19 cellular contexts compared by ENCODE assay signal in genomic region chr9:28899267-28899666, GRCh38.
DNase-seq lines count a peak whose midpoint lies in the region; ATAC-seq, FAIRE-seq and TF ChIP-seq lines count a peak whose summit lies in the region.
"Had no signal": no experiment of that assay in that cellular context is flagged by ENCODE, and none has a peak within 500 bp of the region (broad histone marks: within the 10 kb centered on the region; RNA-seq: fewer than 3 reads in every experiment).

No MANE protein-coding gene starts in this region.

- H3K4ac ChIP-seq in H9 (ENCODE audit: low read depth, low read length), result no peak overlapping the region

- H4K5ac ChIP-seq in H9 (ENCODE audit: insufficient read length, low read depth, low read length), result no peak overlapping the region

- no peak overlapping the region for H4K91ac ChIP-seq in H9 (ENCODE audit: insufficient read length, low read depth, low read length)

- H3K18ac ChIP-seq in H9 (ENCODE audit: insufficient read length, low read depth, low read length), result peak overlapping the region; percentile 7

- no peaks in the 10 kb centered on the region for H3K79me2 ChIP-seq in H9 (ENCODE audit: insufficient read depth, low read length)

- H3K23me2 ChIP-seq in H9 (ENCODE audit: insufficient read length, low read depth, low read length, poor library complexity, severe bottlenecking), result no peaks in the 10 kb centered on the region

- no peak overlapping the region for H2BK12ac ChIP-seq in H9 (ENCODE audit: insufficient read length, low read depth, low read length)

- no peak for FAIRE-seq in kidney (lab: Jason Lieb, UNC)
- FAIRE-seq: GM19239 had no signal

- H3K4me2 ChIP-seq in H9 (ENCODE audit: insufficient read depth, insufficient read length, low read length), result no peak overlapping the region
- H3K4me2 ChIP-seq: BLaER1 had no signal

- DNase-seq in H9 (no peak), kidney (peak; percentile 32), sciatic nerve (ENCODE audit: low spot score) (no peak), upper lobe of right lung (no peak)
- no peak for DNase-seq in stimulated activated CD4-positive, alpha-beta T cell treated with anti-CD3 and anti-CD28 coated beads, Interleukin-2, amount 100 ng/mL, for 24 hours
- DNase-seq: 8988T; AML-193; Caco-2; CD8-positive, alpha-beta memory T cell; DND-41; GDM1; GM23248; HCEC 1CT; HFFc6 had no signal

- H3K36me3 Mint-ChIP-seq in H9 (ENCODE audit: insufficient read depth in 1 of 3, low read depth in 3 of 3), result peaks cover 0 to 6% (median 3%) of the 10 kb centered on the region in 3 experiments; a peak in 5 of 7 replicates
- H3K36me3 Mint-ChIP-seq: CD8-positive, alpha-beta memory T cell had no signal

- H3K9ac ChIP-seq in H9 (ENCODE audit: extremely low read depth, insufficient read length, low read length), result no peak overlapping the region
- H3K9ac ChIP-seq in kidney (ENCODE audit: low read length in 2 of 2), result no peak overlapping the region
- H3K9ac ChIP-seq: BLaER1, GM23248 had no signal

- no peak overlapping the region for H2AFZ ChIP-seq in H9 (ENCODE audit: low read length)
- H2AFZ ChIP-seq: GM23248 had no signal

- no peak overlapping the region for H2AK5ac ChIP-seq in H9 (ENCODE audit: insufficient read length, low read length)

- no peak overlapping the region for H2BK15ac ChIP-seq in H9 (ENCODE audit: low read depth, low read length)

- no peaks in the 10 kb centered on the region for H3K4me1 ChIP-seq in H9 (ENCODE audit: insufficient read depth, low read length)
- H3K4me1 ChIP-seq in kidney (ENCODE audit: control insufficient read depth in 1 of 2, insufficient read depth in 1 of 2, low read depth in 1 of 2, low read length in 2 of 2), result no peaks in the 10 kb centered on the region
- no peaks in the 10 kb centered on the region for H3K4me1 ChIP-seq in upper lobe of right lung
- H3K4me1 ChIP-seq: BLaER1, Caco-2 had no signal

- no peaks in the 10 kb centered on the region for H3K36me3 ChIP-seq in kidney (ENCODE audit: control insufficient read depth in 1 of 2, insufficient read depth in 2 of 2, low read length in 2 of 2)
- H3K36me3 ChIP-seq in upper lobe of right lung, result no peaks in the 10 kb centered on the region
- H3K36me3 ChIP-seq: BLaER1 had no signal

- H3T11ph ChIP-seq in H9 (ENCODE audit: low read length), result no peak overlapping the region

- intact Hi-C loops in kidney (cut with DNase I) (no loop called here), sciatic nerve (cut with DNase I) (no loop called here), upper lobe of right lung (cut with DNase I) (no loop called here)

- no peak overlapping the region for H3K56ac ChIP-seq in H9 (ENCODE audit: insufficient read length, low read depth, low read length)

- no peak overlapping the region for H2BK20ac ChIP-seq in H9 (ENCODE audit: low read depth, low read length, poor library complexity, severe bottlenecking)

- H3K27me3 ChIP-seq in H9 (ENCODE audit: insufficient read depth, low read length) (no peaks in the 10 kb centered on the region), upper lobe of right lung (no peaks in the 10 kb centered on the region)
- H3K27me3 ChIP-seq: BLaER1 had no signal

- no peak overlapping the region for H2BK5ac ChIP-seq in H9 (ENCODE audit: insufficient read length, low read length)

- peaks cover 7 to 10% of the 10 kb centered on the region in 2 experiments for H3K4me1 Mint-ChIP-seq in H9
- H3K4me1 Mint-ChIP-seq: CD8-positive, alpha-beta memory T cell had no signal

- H3K27ac Mint-ChIP-seq in H9, result no peak overlapping the region
- H3K27ac Mint-ChIP-seq: CD8-positive, alpha-beta memory T cell; HFFc6 had no signal

- H3K9me3 Mint-ChIP-seq in H9, result peaks cover 0 to 5% of the 10 kb centered on the region in 2 experiments; a peak in 1 of 5 replicates

- no peaks in the 10 kb centered on the region for H3K27me3 Mint-ChIP-seq in H9 (ENCODE audit: low read depth)

- peak; percentile 26 for ATAC-seq in sciatic nerve
- ATAC-seq in upper lobe of right lung, result peak; percentile 34
- no peak for ATAC-seq in GM21576 (IDR thresholded peaks at IDR 0.05; ENCODE audit: unreplicated experiment)
- no peak for ATAC-seq in HG02870 (IDR thresholded peaks at IDR 0.05; ENCODE audit: unreplicated experiment)

- no peaks in the 10 kb centered on the region for H4K20me1 ChIP-seq in H9 (ENCODE audit: control insufficient read depth, insufficient read depth, insufficient read length)
- H4K20me1 ChIP-seq: BLaER1 had no signal

- no peak overlapping the region for H3K4me3 Mint-ChIP-seq in H9
- H3K4me3 Mint-ChIP-seq: HFFc6 had no signal

- H2BK120ac ChIP-seq in H9 (ENCODE audit: low read depth, low read length, poor library complexity, severe bottlenecking), result no peak overlapping the region

- no peaks in the 10 kb centered on the region for H3K79me1 ChIP-seq in H9 (ENCODE audit: insufficient read depth, low read depth, low read length, poor library complexity, severe bottlenecking)

- no peak overlapping the region; the same call in 1 of the 2 replicates for H3K14ac ChIP-seq in H9 (ENCODE audit: insufficient read depth, low read length)

- no peak overlapping the region for H3K23ac ChIP-seq in H9 (ENCODE audit: insufficient read length, low read depth, low read length)

- no peak overlapping the region for H4K8ac ChIP-seq in H9 (replicated peaks; ENCODE audit: insufficient read length, low read depth, low read length)

- no peaks in the 10 kb centered on the region for H3K9me3 ChIP-seq in H9 (ENCODE audit: control insufficient read depth, low read depth, low read length)
- no peaks in the 10 kb centered on the region for H3K9me3 ChIP-seq in kidney (ENCODE audit: control insufficient read depth in 1 of 2, low read length in 2 of 2)
- peaks cover 7% of the 10 kb centered on the region for H3K9me3 ChIP-seq in upper lobe of right lung
- H3K9me3 ChIP-seq: BLaER1, Caco-2 had no signal

- TF ChIP-seq CTCF in H9 (conservative IDR thresholded peaks at IDR 0.05) (no peak), kidney (IDR thresholded peaks at IDR 0.05; ENCODE audit: borderline replicate concordance, extremely low read depth, insufficient read depth) (no peak), upper lobe of right lung (IDR thresholded peaks at IDR 0.05) (no peak)

- no peak overlapping the region for H3K4me3 ChIP-seq in kidney (ENCODE audit: low read length in 2 of 2)
- no peak overlapping the region for H3K4me3 ChIP-seq in upper lobe of right lung
- H3K4me3 ChIP-seq: BLaER1, GM23248 had no signal

- no peak overlapping the region for H3K27ac ChIP-seq in H9 (ENCODE audit: insufficient read length, low read depth, low read length)
- H3K27ac ChIP-seq in kidney (ENCODE audit: low read depth in 2 of 2, low read length in 2 of 2), result no peak overlapping the region
- no peak overlapping the region for H3K27ac ChIP-seq in upper lobe of right lung
- H3K27ac ChIP-seq: BLaER1, GM23248, HL-60 had no signal

Comparison
In these comparisons a context has a peak if more than half of its experiments do, and no peak if none do; other contexts are left out.
1. ATAC-seq: peak in sciatic nerve (single experiment) and upper lobe of right lung (single experiment); none in GM21576 (single experiment) and HG02870 (single experiment).